ENCODE assay signal across 11 cellular contexts in genomic region chr6:29751480-29751879, GRCh38. TPM values are rescaled to one million over a fixed set of nuclear protein-coding genes. Genes with fewer than 3 reads are reported as not detected.
DNase-seq lines count a peak whose midpoint lies in the region; ATAC-seq and TF ChIP-seq lines count a peak whose summit lies in the region.
"Had no signal": no experiment of that assay in that cellular context is flagged by ENCODE, and none has a peak within 500 bp of the region (broad histone marks: within the 10 kb centered on the region; RNA-seq: fewer than 3 reads in every experiment).

No MANE protein-coding gene starts in this region.

- TF ChIP-seq CTCF in uterus (IDR thresholded peaks at IDR 0.05): no peak

- no peak overlapping the region for H3K4me2 ChIP-seq in mesenchymal stem cell (ENCODE audit: low read length, poor library complexity, severe bottlenecking)

- peaks cover 9% of the 10 kb centered on the region for H3K79me1 ChIP-seq in mesenchymal stem cell (replicated peaks; ENCODE audit: low read length, poor library complexity, severe bottlenecking)

- no peaks in the 10 kb centered on the region for H3K27me3 ChIP-seq in right cardiac atrium (ENCODE audit: control insufficient read depth, insufficient read depth)
- H3K27me3 ChIP-seq in mesenchymal stem cell (ENCODE audit: control insufficient read depth in 1 of 2, insufficient read depth in 1 of 2, low read length in 2 of 2): peaks cover 3 to 8% of the 10 kb centered on the region in 2 experiments
- no peaks in the 10 kb centered on the region for H3K27me3 ChIP-seq in uterus

- peak overlapping the region; percentile 92 for H3K9ac ChIP-seq in mesenchymal stem cell (ENCODE audit: low read length)

- 92% methylated on average over 3 of the region's 3 CpGs for WGBS in right cardiac atrium
- WGBS in mesenchymal stem cell: 81% methylated on average over 3 of the region's 3 CpGs

- DNase-seq in right cardiac atrium: no peak
- DNase-seq in cardiac septum (ENCODE audit: low spot score): no peak
- no peak for DNase-seq in activated T-helper 1 cell treated with anti-CD3 and anti-CD28 coated beads, Interleukin-12 subunit alpha, Interleukin-12 subunit beta, Interleukin-2, Interleukin-4 antibody, amounts not matched to agents 30 ng/mL and 10 ng/mL and 1 ng/mL, durations not matched to agents 14 hours and 24 hours and 36 hours (ENCODE audit: low spot score)
- DNase-seq in mesenchymal stem cell: no peak
- no peak for DNase-seq in uterus
- DNase-seq in NCI-H82 treated with DMSO at 0.1 percent for 48 hours (lab: John Stamatoyannopoulos, UW; ENCODE audit: unreplicated experiment): no peak
- DNase-seq in mesenteric fat pad (ENCODE audit: low spot score): no peak
- DNase-seq in HCEC 1CT: no peak
- DNase-seq: foreskin melanocyte, NCI-H524 had no signal

- H3K27ac ChIP-seq in right cardiac atrium (ENCODE audit: low read length) (no peak overlapping the region), mesenchymal stem cell (ENCODE audit: low read length, poor library complexity, severe bottlenecking) (no peak overlapping the region), uterus (peak overlapping the region; percentile 95 to 97)

- TF ChIP-seq POLR2A in uterus (IDR thresholded peaks at IDR 0.05): no peak

- H2BK120ac ChIP-seq in mesenchymal stem cell (ENCODE audit: low read depth, low read length): no peak overlapping the region

- H2BK12ac ChIP-seq in mesenchymal stem cell (ENCODE audit: low read length in 2 of 2): no peak overlapping the region

- H2BK15ac ChIP-seq in mesenchymal stem cell (ENCODE audit: low read depth, poor library complexity, severe bottlenecking): no peak overlapping the region

- H4K8ac ChIP-seq in mesenchymal stem cell (ENCODE audit: low read length): no peak overlapping the region

- H2AK5ac ChIP-seq in mesenchymal stem cell (ENCODE audit: low read length, severe bottlenecking): no peak overlapping the region

- no peak overlapping the region for H2BK5ac ChIP-seq in mesenchymal stem cell (ENCODE audit: low read depth, low read length, poor library complexity, severe bottlenecking)

- no peak overlapping the region for H3K18ac ChIP-seq in mesenchymal stem cell (ENCODE audit: low read depth in 1 of 2, low read length in 2 of 2)

- H3K23ac ChIP-seq in mesenchymal stem cell (ENCODE audit: low read length in 2 of 2): no peak overlapping the region

- no peak overlapping the region for H3K27ac Mint-ChIP-seq in activated T-helper 1 cell treated with anti-CD3 and anti-CD28 coated beads, Interleukin-12 subunit alpha, Interleukin-12 subunit beta, Interleukin-2, Interleukin-4 antibody, amounts not matched to agents 30 ng/mL and 10 ng/mL and 1 ng/mL, durations not matched to agents 14 hours and 24 hours and 36 hours

- H3K4ac ChIP-seq in mesenchymal stem cell (ENCODE audit: low read depth in 1 of 2, low read length in 2 of 2): no peak overlapping the region

- H3K9me3 Mint-ChIP-seq in activated T-helper 1 cell treated with anti-CD3 and anti-CD28 coated beads, Interleukin-12 subunit alpha, Interleukin-12 subunit beta, Interleukin-2, Interleukin-4 antibody, amounts not matched to agents 30 ng/mL and 10 ng/mL and 1 ng/mL, durations not matched to agents 14 hours and 24 hours and 36 hours: no peaks in the 10 kb centered on the region

- H3K4me3 Mint-ChIP-seq in activated T-helper 1 cell treated with anti-CD3 and anti-CD28 coated beads, Interleukin-12 subunit alpha, Interleukin-12 subunit beta, Interleukin-2, Interleukin-4 antibody, amounts not matched to agents 30 ng/mL and 10 ng/mL and 1 ng/mL, durations not matched to agents 14 hours and 24 hours and 36 hours: peak overlapping the region; percentile 93

- H3K36me3 Mint-ChIP-seq in activated T-helper 1 cell treated with anti-CD3 and anti-CD28 coated beads, Interleukin-12 subunit alpha, Interleukin-12 subunit beta, Interleukin-2, Interleukin-4 antibody, amounts not matched to agents 30 ng/mL and 10 ng/mL and 1 ng/mL, durations not matched to agents 14 hours and 24 hours and 36 hours (ENCODE audit: low read depth): peaks cover 2% of the 10 kb centered on the region

- H3K4me1 ChIP-seq in right cardiac atrium (ENCODE audit: control insufficient read depth, insufficient read depth, low read length): peaks cover 8% of the 10 kb centered on the region
- H3K4me1 ChIP-seq in mesenchymal stem cell (ENCODE audit: control insufficient read depth, insufficient read depth, low read depth, low read length): peaks cover 17% of the 10 kb centered on the region
- peaks cover 0 to 6% of the 10 kb centered on the region in 2 donors for H3K4me1 ChIP-seq in uterus

- no peak overlapping the region for H3K14ac ChIP-seq in mesenchymal stem cell (ENCODE audit: low read length in 2 of 2)

- no peaks in the 10 kb centered on the region for H3K27me3 Mint-ChIP-seq in activated T-helper 1 cell treated with anti-CD3 and anti-CD28 coated beads, Interleukin-12 subunit alpha, Interleukin-12 subunit beta, Interleukin-2, Interleukin-4 antibody, amounts not matched to agents 30 ng/mL and 10 ng/mL and 1 ng/mL, durations not matched to agents 14 hours and 24 hours and 36 hours (ENCODE audit: insufficient read depth)

- intact Hi-C loops in right cardiac atrium (cut with DNase I) (loop anchor here in 2 of 4 donors (5.0 kb wide), 1 partner anchor 44 kb away; no protein-coding TSS in a partner anchor), cardiac septum (cut with DNase I) (loop anchor here (5.0 kb wide), 3 partner anchors 41 to 99 kb away; no protein-coding TSS in a partner anchor), uterus (cut with DNase I; ENCODE audit: low total_unique reads) (no loop called here)
- intact Hi-C loops in activated T-helper 1 cell treated with anti-CD3 and anti-CD28 coated beads, Interleukin-12 subunit alpha, Interleukin-12 subunit beta, Interleukin-2, Interleukin-4 antibody, amounts not matched to agents 30 ng/mL and 10 ng/mL and 1 ng/mL, durations not matched to agents 14 hours and 24 hours and 36 hours (cut with micrococcal nuclease): loop anchor here (5.0 kb wide), 1 partner anchor 191 kb away; the partner anchor contains the start of gene HLA-A

- peak overlapping the region; percentile 66 for H3K4me3 ChIP-seq in right cardiac atrium (ENCODE audit: low read length)
- peak overlapping the region in 1 of 2 experiments; percentile 86 for H3K4me3 ChIP-seq in mesenchymal stem cell (ENCODE audit: insufficient read depth in 1 of 2, low read depth in 1 of 2, low read length in 2 of 2)
- H3K4me3 ChIP-seq in uterus: no peak overlapping the region

- no peak overlapping the region for H4K91ac ChIP-seq in mesenchymal stem cell (ENCODE audit: low read length)

- no peak overlapping the region for H2AFZ ChIP-seq in mesenchymal stem cell (ENCODE audit: low read depth, low read length)

- H3K36me3 ChIP-seq in mesenchymal stem cell (ENCODE audit: control insufficient read depth in 1 of 2, insufficient read depth in 2 of 2, low read depth in 1 of 2, low read length in 2 of 2) (no peaks in the 10 kb centered on the region), uterus (no peaks in the 10 kb centered on the region)

- no peak for ATAC-seq in right cardiac atrium
- ATAC-seq: left lobe of liver had no signal

- no peaks in the 10 kb centered on the region for H3K9me3 ChIP-seq in right cardiac atrium (ENCODE audit: control insufficient read depth, low read length)
- no peaks in the 10 kb centered on the region for H3K9me3 ChIP-seq in mesenchymal stem cell (ENCODE audit: control insufficient read depth, low read length)
- no peaks in the 10 kb centered on the region for H3K9me3 ChIP-seq in uterus

- H3K4me1 Mint-ChIP-seq in activated T-helper 1 cell treated with anti-CD3 and anti-CD28 coated beads, Interleukin-12 subunit alpha, Interleukin-12 subunit beta, Interleukin-2, Interleukin-4 antibody, amounts not matched to agents 30 ng/mL and 10 ng/mL and 1 ng/mL, durations not matched to agents 14 hours and 24 hours and 36 hours (ENCODE audit: low read depth): peaks cover 77% of the 10 kb centered on the region

RNA-seq across cellular contexts. Expression of gene HLA-F, which starts 28.2 kb away (rescaled TPM):
- 10 to 100 TPM; 26.8 to 50.5 (median 46.6) TPM for total RNA-seq in right cardiac atrium
- polyA plus RNA-seq in right cardiac atrium: 46.7 TPM
- 40.4 TPM for total RNA-seq in cardiac septum
- total RNA-seq in activated T-helper 1 cell treated with anti-CD3 and anti-CD28 coated beads, Interleukin-12 subunit alpha, Interleukin-12 subunit beta, Interleukin-2, Interleukin-4 antibody, amounts not matched to agents 30 ng/mL and 10 ng/mL and 1 ng/mL, durations not matched to agents 14 hours and 24 hours and 36 hours: 293 and 314 TPM in 2 replicates
- 9.7 TPM for polyA plus RNA-seq in mesenchymal stem cell (2013, experiment 1 of 2)
- 11.2 TPM for polyA plus RNA-seq in mesenchymal stem cell (2013, experiment 2 of 2)
- 100 to 1,000 TPM in 2 of 4 donors, 10 to 100 TPM in 2; 14.2 to 146 (median 104) TPM for total RNA-seq in uterus
- 66.5 TPM for total RNA-seq in mesenteric fat pad

Comparison
In these comparisons a context has a peak if more than half of its experiments do, and no peak if none do; other contexts are left out.
1. H3K27ac ChIP-seq: peak in uterus (2 of 2); none in right cardiac atrium (single experiment) and mesenchymal stem cell (single experiment).